ENCODE assay signal across 15 cellular contexts in the genomic region with DNA sequence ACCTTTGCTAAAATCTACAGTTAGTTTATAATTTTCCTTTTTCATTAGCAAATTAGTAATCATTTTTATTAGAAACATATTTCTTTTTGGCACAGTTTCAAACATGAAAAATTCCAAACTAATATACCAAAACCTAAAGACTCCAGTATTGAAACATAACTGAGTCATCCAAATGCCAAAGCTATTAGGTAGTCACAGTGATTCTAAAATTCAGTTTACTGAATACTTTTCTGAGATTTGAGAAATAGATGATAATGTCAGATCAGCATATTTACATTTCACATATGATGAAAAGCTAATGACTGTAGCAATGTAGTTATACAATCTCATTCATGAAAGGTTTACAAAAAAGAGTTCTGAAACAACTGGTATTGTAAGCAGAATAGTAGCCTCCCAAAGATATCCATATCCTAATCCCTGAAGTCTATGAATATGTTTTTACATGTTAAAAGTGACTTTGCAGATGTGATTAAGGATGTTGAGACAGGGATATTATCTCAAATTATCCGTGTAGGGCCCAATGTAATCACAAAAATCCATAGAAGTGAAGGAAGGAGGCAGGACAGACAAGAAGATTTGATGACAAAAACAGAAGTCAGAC.
DNase-seq lines count a peak whose midpoint lies in the region; TF ChIP-seq lines count a peak whose summit lies in the region.
"Had no signal": no experiment of that assay in that cellular context is flagged by ENCODE, and none has a peak within 500 bp of the region (broad histone marks: within the 10 kb centered on the region; RNA-seq: fewer than 3 reads in every experiment).

No MANE protein-coding gene starts in this region.

- H3K36me3 Mint-ChIP-seq in activated naive CD8-positive, alpha-beta T cell treated with anti-CD3 and anti-CD28 coated beads for 36 hours, result no peaks in the 10 kb centered on the region
- no peaks in the 10 kb centered on the region for H3K36me3 Mint-ChIP-seq in nephron progenitor cell (ENCODE audit: low read depth)
- H3K36me3 Mint-ChIP-seq: activated naive CD8-positive, alpha-beta T cell treated with anti-CD3 and anti-CD28 coated beads, Interleukin-2, amount 10 ng/mL, durations not matched to agents 7 days and 5 days had no signal

- no peak overlapping the region for H3K27ac Mint-ChIP-seq in activated naive CD8-positive, alpha-beta T cell treated with anti-CD3 and anti-CD28 coated beads for 36 hours
- no peak overlapping the region for H3K27ac Mint-ChIP-seq in nephron progenitor cell
- H3K27ac Mint-ChIP-seq: activated naive CD8-positive, alpha-beta T cell treated with anti-CD3 and anti-CD28 coated beads, Interleukin-2, amount 10 ng/mL, durations not matched to agents 7 days and 5 days; CD8-positive, alpha-beta memory T cell had no signal

- no peaks in the 10 kb centered on the region for H3K36me3 ChIP-seq in vagina

- H3K9me3 Mint-ChIP-seq in activated naive CD8-positive, alpha-beta T cell treated with anti-CD3 and anti-CD28 coated beads for 36 hours, result peaks cover 3% of the 10 kb centered on the region
- H3K9me3 Mint-ChIP-seq in nephron progenitor cell, result no peaks in the 10 kb centered on the region
- H3K9me3 Mint-ChIP-seq: activated naive CD8-positive, alpha-beta T cell treated with anti-CD3 and anti-CD28 coated beads, Interleukin-2, amount 10 ng/mL, durations not matched to agents 7 days and 5 days had no signal

- TF ChIP-seq CTCF in fibroblast of pulmonary artery (IDR thresholded peaks at IDR 0.05; ENCODE audit: low read length, missing control alignments) (no peak), nephron progenitor cell (IDR thresholded peaks at IDR 0.05) (no peak), vagina (IDR thresholded peaks at IDR 0.05) (no peak)

- no peak for TF ChIP-seq POLR2A in vagina (IDR thresholded peaks at IDR 0.05)

- H3K27me3 ChIP-seq in vagina, result no peaks in the 10 kb centered on the region

- DNase-seq in HCEC 1CT (peak; percentile 71), amniotic stem cell (lab: John Stamatoyannopoulos, UW) (peak; percentile 16), fibroblast of pulmonary artery (ENCODE audit: low read depth) (peak; percentile 58), skeletal muscle cell (ENCODE audit: low read depth) (peak; percentile 17), nephron progenitor cell (no peak), amygdala (lab: John Stamatoyannopoulos, UW) (no peak), vagina (ENCODE audit: extremely low spot score in 2 of 2) (no peak)
- DNase-seq in activated naive CD8-positive, alpha-beta T cell treated with anti-CD3 and anti-CD28 coated beads for 36 hours, result no peak
- DNase-seq: activated CD4-positive, alpha-beta T cell treated with anti-CD3 and anti-CD28 coated beads for 1 hour; activated naive CD8-positive, alpha-beta T cell treated with anti-CD3 and anti-CD28 coated beads, Interleukin-2, amount 10 ng/mL, durations not matched to agents 7 days and 5 days; CD8-positive, alpha-beta memory T cell; NCI-H1694; stimulated activated naive CD4-positive, alpha-beta T cell; T-helper 2 cell had no signal

- H3K4me1 Mint-ChIP-seq in activated naive CD8-positive, alpha-beta T cell treated with anti-CD3 and anti-CD28 coated beads for 36 hours, result no peaks in the 10 kb centered on the region
- H3K4me1 Mint-ChIP-seq in nephron progenitor cell, result no peaks in the 10 kb centered on the region
- H3K4me1 Mint-ChIP-seq: activated naive CD8-positive, alpha-beta T cell treated with anti-CD3 and anti-CD28 coated beads, Interleukin-2, amount 10 ng/mL, durations not matched to agents 7 days and 5 days; CD8-positive, alpha-beta memory T cell had no signal

- H3K9me3 ChIP-seq in vagina, result no peaks in the 10 kb centered on the region

- no peaks in the 10 kb centered on the region for H3K27me3 Mint-ChIP-seq in activated naive CD8-positive, alpha-beta T cell treated with anti-CD3 and anti-CD28 coated beads for 36 hours
- H3K27me3 Mint-ChIP-seq in nephron progenitor cell (ENCODE audit: low read depth, poor library complexity), result no peaks in the 10 kb centered on the region
- H3K27me3 Mint-ChIP-seq: activated naive CD8-positive, alpha-beta T cell treated with anti-CD3 and anti-CD28 coated beads, Interleukin-2, amount 10 ng/mL, durations not matched to agents 7 days and 5 days had no signal

- no peak overlapping the region for H3K4me3 ChIP-seq in fibroblast of pulmonary artery (replicated peaks; ENCODE audit: low read depth, low read length)
- H3K4me3 ChIP-seq in skeletal muscle cell (ENCODE audit: low read depth, low read length), result no peak overlapping the region
- H3K4me3 ChIP-seq in vagina, result no peak overlapping the region

- intact Hi-C loops in vagina (cut with DNase I), result no loop called here

- no peak overlapping the region for H3K4me3 Mint-ChIP-seq in activated naive CD8-positive, alpha-beta T cell treated with anti-CD3 and anti-CD28 coated beads for 36 hours
- no peak overlapping the region for H3K4me3 Mint-ChIP-seq in nephron progenitor cell
- H3K4me3 Mint-ChIP-seq: activated naive CD8-positive, alpha-beta T cell treated with anti-CD3 and anti-CD28 coated beads, Interleukin-2, amount 10 ng/mL, durations not matched to agents 7 days and 5 days; CD8-positive, alpha-beta memory T cell had no signal

- no peaks in the 10 kb centered on the region for H3K4me1 ChIP-seq in vagina

- no peak overlapping the region for H3K27ac ChIP-seq in vagina
- H3K27ac ChIP-seq: KMS-11 had no signal

Comparison
In these comparisons a context has a peak if more than half of its experiments do, and no peak if none do; other contexts are left out.
1. DNase-seq: peak in HCEC 1CT (single experiment), amniotic stem cell (single experiment), fibroblast of pulmonary artery (single experiment) and skeletal muscle cell (single experiment); none in activated naive CD8-positive, alpha-beta T cell treated with anti-CD3 and anti-CD28 coated beads for 36 hours (single experiment), nephron progenitor cell (single experiment), amygdala (0 of 56) and vagina (0 of 2).